In the genomic region with DNA sequence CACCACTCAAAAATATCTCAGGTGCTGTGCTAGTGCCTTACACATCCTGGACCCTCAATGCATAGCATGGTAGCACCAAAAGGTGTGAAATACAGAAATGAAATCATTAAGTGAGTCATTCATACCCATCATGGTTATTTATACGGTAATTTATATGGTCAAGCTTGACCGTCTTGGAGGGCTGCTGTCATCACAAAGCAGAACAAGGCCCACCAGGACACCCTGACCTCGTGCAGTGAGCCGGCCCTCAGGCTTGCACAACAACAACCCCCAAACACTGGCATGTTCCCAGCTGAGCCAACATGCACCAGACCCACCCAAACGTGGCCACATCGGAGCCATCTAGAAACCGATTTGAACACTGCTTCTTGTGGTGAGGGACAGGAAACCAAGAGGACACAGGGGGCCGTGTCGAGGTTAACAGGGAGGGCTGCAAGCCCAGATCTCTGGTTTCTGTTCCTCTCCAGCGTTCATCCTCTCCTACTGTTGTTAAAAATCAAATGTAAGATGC, we compare ENCODE assay signal across 8 cellular contexts.
DNase-seq lines count a peak whose midpoint lies in the region; ATAC-seq and TF ChIP-seq lines count a peak whose summit lies in the region.

No MANE protein-coding gene starts in this region.

- peak overlapping the region; percentile 31 for H3K4me3 ChIP-seq in CD8-positive, alpha-beta memory T cell (ENCODE audit: low read length)

- H3K4me1 ChIP-seq in CD8-positive, alpha-beta memory T cell (ENCODE audit: insufficient read depth, low read length): peaks cover 53% of the 10 kb centered on the region

- no peaks in the 10 kb centered on the region for H3K9me3 ChIP-seq in CD8-positive, alpha-beta memory T cell (ENCODE audit: low read length)

- H3K27ac ChIP-seq in CD8-positive, alpha-beta memory T cell (ENCODE audit: low read depth, low read length): no peak overlapping the region

- POLR2A ChIA-PET in CD8-positive, alpha-beta memory T cell (lab: Charles Lee): interaction anchor here (0.6 to 1.1 kb wide), 2 partner anchors 225 to 379 kb away, joined by 3 read pairs; no protein-coding TSS in a partner anchor
- POLR2A ChIA-PET in HEK293T (lab: Yijun Ruan, JAX): no interaction called here

- DNase-seq in CD8-positive, alpha-beta memory T cell: peak; percentile 64 to 90 (median 65)
- DNase-seq in Kasumi-1 (lab: John Stamatoyannopoulos, UW) (peak; percentile 89 to 91), left ventricle myocardium superior (peak; percentile 74), COR-L47 (lab: John Stamatoyannopoulos, UW) (no peak), HEK293T (ENCODE audit: extremely low spot score) (no peak)
- peak; percentile 54 for DNase-seq in activated CD8-positive, alpha-beta memory T cell treated with anti-CD3 and anti-CD28 coated beads, Interleukin-2, amount 50 U/mL, for 24 hours (ENCODE audit: extremely low read depth)
- peak; percentile 60 for DNase-seq in stimulated activated CD8-positive, alpha-beta memory T cell treated with anti-CD3 and anti-CD28 coated beads, Interleukin-12 subunit alpha, Interleukin-12 subunit beta, amount 100 ng/mL, for 4 hours (ENCODE audit: low read depth)

- no peaks in the 10 kb centered on the region for H3K36me3 ChIP-seq in CD8-positive, alpha-beta memory T cell (ENCODE audit: insufficient read depth, low read length)

- peaks cover 80 to 92% (median 83%) of the 10 kb centered on the region in 3 donors for H3K4me1 Mint-ChIP-seq in CD8-positive, alpha-beta memory T cell

- peak; percentile 72 for ATAC-seq in GM21526 (IDR thresholded peaks at IDR 0.05; ENCODE audit: low FRiP score, unreplicated experiment)
- ATAC-seq in left ventricle myocardium superior: peak; percentile 55

- H3K27me3 Mint-ChIP-seq in CD8-positive, alpha-beta memory T cell: no peaks in the 10 kb centered on the region

- H3K36me3 Mint-ChIP-seq in CD8-positive, alpha-beta memory T cell: no peaks in the 10 kb centered on the region

- peak overlapping the region; percentile 75 to 90 (median 86) for H3K27ac Mint-ChIP-seq in CD8-positive, alpha-beta memory T cell

- H3K9me3 Mint-ChIP-seq in CD8-positive, alpha-beta memory T cell: no peaks in the 10 kb centered on the region

- CTCF ChIA-PET in CD8-positive, alpha-beta memory T cell (lab: Charles Lee): interaction anchor here (1.2 kb wide), 1 partner anchor 10 kb away, joined by 6 read pairs; no protein-coding TSS in a partner anchor
- CTCF ChIA-PET in HEK293T (lab: Yijun Ruan, JAX): interaction anchor here (0.7 kb wide), 1 partner anchor 930 kb away, joined by 5 read pairs; no protein-coding TSS in a partner anchor

- intact Hi-C loops in left ventricle myocardium superior (cut with micrococcal nuclease): no loop called here

- H3K4me3 Mint-ChIP-seq in CD8-positive, alpha-beta memory T cell: peak overlapping the region; percentile 19 to 88 (median 78)

- no peaks in the 10 kb centered on the region for H3K27me3 ChIP-seq in CD8-positive, alpha-beta memory T cell (ENCODE audit: insufficient read depth, low read length, poor library complexity, severe bottlenecking)

TF ChIP-seq in HEK293T, 16 proteins besides CTCF, POLR2A, EP300 and RAD21:
- TF ChIP-seq ELF4 (IDR thresholded peaks at IDR 0.05) (no peak), SP1 (IDR thresholded peaks at IDR 0.05) (no peak), LEF1 (IDR thresholded peaks at IDR 0.05; ENCODE audit: borderline replicate concordance) (no peak), HDGF (IDR thresholded peaks at IDR 0.05; ENCODE audit: borderline replicate concordance) (no peak), SUZ12 (IDR thresholded peaks at IDR 0.05) (no peak), NFRKB (IDR thresholded peaks at IDR 0.05) (no peak), BHLHE40 (IDR thresholded peaks at IDR 0.05; ENCODE audit: borderline replicate concordance) (no peak), ZNF384 (IDR thresholded peaks at IDR 0.05) (no peak), FOXK2 (IDR thresholded peaks at IDR 0.05) (no peak), TARDBP (IDR thresholded peaks at IDR 0.05) (no peak), FOXM1 (IDR thresholded peaks at IDR 0.05; ENCODE audit: borderline replicate concordance) (no peak)
- TF ChIP-seq, protein P1, sequence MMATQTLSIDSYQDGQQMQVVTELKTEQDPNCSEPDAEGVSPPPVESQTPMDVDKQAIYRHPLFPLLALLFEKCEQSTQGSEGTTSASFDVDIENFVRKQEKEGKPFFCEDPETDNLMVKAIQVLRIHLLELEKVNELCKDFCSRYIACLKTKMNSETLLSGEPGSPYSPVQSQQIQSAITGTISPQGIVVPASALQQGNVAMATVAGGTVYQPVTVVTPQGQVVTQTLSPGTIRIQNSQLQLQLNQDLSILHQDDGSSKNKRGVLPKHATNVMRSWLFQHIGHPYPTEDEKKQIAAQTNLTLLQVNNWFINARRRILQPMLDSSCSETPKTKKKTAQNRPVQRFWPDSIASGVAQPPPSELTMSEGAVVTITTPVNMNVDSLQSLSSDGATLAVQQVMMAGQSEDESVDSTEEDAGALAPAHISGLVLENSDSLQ (IDR thresholded peaks at IDR 0.05): no peak

Comparison
In these comparisons a context has a peak if more than half of its experiments do, and no peak if none do; other contexts are left out.
1. DNase-seq: peak in CD8-positive, alpha-beta memory T cell (5 of 5), Kasumi-1 (2 of 2), activated CD8-positive, alpha-beta memory T cell treated with anti-CD3 and anti-CD28 coated beads, Interleukin-2, amount 50 U/mL, for 24 hours (single experiment), left ventricle myocardium superior (single experiment) and stimulated activated CD8-positive, alpha-beta memory T cell treated with anti-CD3 and anti-CD28 coated beads, Interleukin-12 subunit alpha, Interleukin-12 subunit beta, amount 100 ng/mL, for 4 hours (single experiment); none in COR-L47 (single experiment) and HEK293T (single experiment).